Comparison of ENCODE assay signal across 8 cellular contexts in the genomic region with DNA sequence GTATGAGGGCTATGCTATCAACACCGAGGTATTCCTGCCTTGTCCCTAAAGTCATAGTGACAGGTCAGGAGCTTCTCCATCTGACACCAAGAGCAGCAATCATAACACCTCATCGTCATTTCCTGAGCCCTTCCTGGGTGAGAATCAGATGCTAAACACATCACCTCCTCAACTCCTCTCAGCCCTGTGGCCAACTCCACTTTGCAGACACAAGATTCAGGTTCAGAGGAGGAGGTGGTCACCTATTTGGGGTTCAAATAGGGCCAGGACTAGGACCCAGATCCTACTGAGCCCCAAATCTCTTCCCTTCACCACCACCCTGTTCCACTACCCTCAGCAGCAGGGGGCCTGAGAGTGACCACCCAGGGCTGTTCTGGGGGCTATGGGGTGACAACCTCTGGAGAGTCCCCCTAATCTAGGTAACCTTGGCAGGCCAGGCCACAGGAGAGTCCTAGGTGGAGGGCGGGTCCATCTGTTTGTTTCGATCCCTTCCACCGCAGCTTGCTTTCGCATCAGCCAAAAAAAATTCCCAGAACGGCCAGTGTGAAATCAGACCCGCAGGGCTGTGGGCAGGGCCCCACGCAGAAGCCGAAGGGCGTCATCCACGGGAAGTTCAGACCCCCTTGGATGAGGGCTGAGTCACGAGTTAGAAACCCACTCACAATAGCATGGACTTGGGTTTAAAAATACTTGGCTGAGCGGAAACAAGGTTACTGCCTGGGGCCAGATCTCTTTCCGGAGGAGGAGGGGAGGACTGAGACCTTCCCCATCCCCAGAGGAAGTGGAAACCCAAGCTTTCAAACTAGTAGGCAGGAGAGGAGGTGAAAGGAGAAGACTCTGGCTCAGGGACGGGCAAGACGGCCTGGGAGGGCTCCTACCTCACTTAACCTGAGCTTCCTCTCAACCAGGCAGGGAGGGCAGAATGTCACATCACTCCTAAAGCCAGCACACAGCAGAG. TPM values are rescaled to one million over a fixed set of nuclear protein-coding genes. Genes with fewer than 3 reads are reported as not detected.
DNase-seq lines count a peak whose midpoint lies in the region; ATAC-seq, FAIRE-seq and TF ChIP-seq lines count a peak whose summit lies in the region.

No MANE protein-coding gene starts in this region.

- DNase-seq in HL-60 (ENCODE audit: low read depth in 1 of 2, low spot score in 1 of 2) (peak; percentile 65 to 89), endothelial cell of umbilical vein (ENCODE audit: low read depth, low spot score) (peak; percentile 75), omental fat pad (ENCODE audit: low spot score) (no peak), NCI-H1105 (lab: John Stamatoyannopoulos, UW) (no peak), ACHN (no peak)
- peak; percentile 37 for DNase-seq in activated CD4-positive, alpha-beta T cell treated with anti-CD3 and anti-CD28 coated beads for 4 hours

- H3K27me3 ChIP-seq in HL-60 (ENCODE audit: insufficient read depth, poor library complexity, severe bottlenecking) = no peaks in the 10 kb centered on the region
- no peaks in the 10 kb centered on the region for H3K27me3 ChIP-seq in endothelial cell of umbilical vein (ENCODE audit: control insufficient read depth in 2 of 2, insufficient read depth in 2 of 2, low read length in 2 of 2)

- H3K27ac ChIP-seq in HL-60 (replicated peaks) = peak overlapping the region; percentile 82
- H3K27ac ChIP-seq in endothelial cell of umbilical vein (ENCODE audit: insufficient read depth, low read depth, low read length) = peak overlapping the region; percentile 59

- no peaks in the 10 kb centered on the region for H3K9me1 ChIP-seq in endothelial cell of umbilical vein (replicated peaks; ENCODE audit: control insufficient read depth, extremely low read depth, insufficient read depth, low read length)

- TF ChIP-seq POLR2A in endothelial cell of umbilical vein (IDR thresholded peaks at IDR 0.05; ENCODE audit: low read depth, low read length) = no peak

- H3K79me2 ChIP-seq in endothelial cell of umbilical vein (ENCODE audit: control insufficient read depth, insufficient read depth, low read length) = peaks cover 7% of the 10 kb centered on the region

- no peaks in the 10 kb centered on the region for H4K20me1 ChIP-seq in endothelial cell of umbilical vein (replicated peaks; ENCODE audit: control insufficient read depth, extremely low read depth, insufficient read depth, low read length)

- peak overlapping the region; percentile 61 for H2AFZ ChIP-seq in endothelial cell of umbilical vein (ENCODE audit: low read depth, low read length)

- H3K4me3 ChIP-seq in HL-60 (replicated peaks; ENCODE audit: insufficient read depth, low read length) (peak overlapping the region; percentile 15), endothelial cell of umbilical vein (replicated peaks in 1 of 3; ENCODE audit: insufficient read depth in 1 of 3, low read depth in 1 of 3, low read length in 3 of 3) (peak overlapping the region in 1 of 3 experiments; percentile 48)

- CTCF ChIA-PET in endothelial cell of umbilical vein (lab: Charles Lee) = interaction anchor here (1.0 to 1.9 kb wide), 7 partner anchors 9 to 72 kb away, joined by 3 to 9 read pairs (median 6); a partner anchor contains a TSS

- ATAC-seq in GM19351 (IDR thresholded peaks at IDR 0.05; ENCODE audit: unreplicated experiment) = peak; percentile 33
- peak; percentile 42 for ATAC-seq in omental fat pad (ENCODE audit: low FRiP score)
- no peak for ATAC-seq in GM18519 (IDR thresholded peaks at IDR 0.05; ENCODE audit: low FRiP score, unreplicated experiment)

- no peaks in the 10 kb centered on the region for H3K36me3 ChIP-seq in endothelial cell of umbilical vein (ENCODE audit: control insufficient read depth in 2 of 2, extremely low read depth in 1 of 2, insufficient read depth in 2 of 2, low read length in 2 of 2)

- BruUV-seq in endothelial cell of umbilical vein (replicated peaks; lab: Mats Ljungman, UMichigan) = TSS peak; percentile 26

- peak; percentile 95 for FAIRE-seq in endothelial cell of umbilical vein (lab: Jason Lieb, UNC)

- intact Hi-C loops in endothelial cell of umbilical vein (cut with micrococcal nuclease) = loop anchor here (1.0 kb wide), 1 partner anchor 23 kb away; no protein-coding TSS in a partner anchor

- POLR2A ChIA-PET in endothelial cell of umbilical vein (lab: Charles Lee) = interaction anchor here (0.6 kb wide), 2 partner anchors 23 kb away, joined by 3 to 6 read pairs; no protein-coding TSS in a partner anchor

- H3K9me3 ChIP-seq in endothelial cell of umbilical vein (replicated peaks; ENCODE audit: control insufficient read depth, insufficient read depth, low read length) = no peaks in the 10 kb centered on the region

- peak overlapping the region; percentile 33 for H3K9ac ChIP-seq in endothelial cell of umbilical vein (replicated peaks; ENCODE audit: extremely low read depth, insufficient read depth, low read length)

- H3K4me1 ChIP-seq in endothelial cell of umbilical vein (ENCODE audit: control insufficient read depth, extremely low read depth, insufficient read depth, low read length) = peaks cover 24% of the 10 kb centered on the region

- dilution Hi-C loops in endothelial cell of umbilical vein (cut with MboI; ENCODE audit: extremely low pct_ligation_motif_present, low sequenced_read_pairs) = no loop called here

- TF ChIP-seq CTCF in HL-60 (IDR thresholded peaks at IDR 0.05; ENCODE audit: insufficient read depth, low read length) = no peak
- no peak for TF ChIP-seq CTCF in endothelial cell of umbilical vein (IDR thresholded peaks at IDR 0.05; ENCODE audit: extremely low read depth in 1 of 2, insufficient read depth in 1 of 2, low read depth in 1 of 2, low read length in 2 of 2)
- no peak for TF ChIP-seq CTCF in omental fat pad (IDR thresholded peaks at IDR 0.05)

- in situ Hi-C loops in ACHN (cut with HindIII; ENCODE audit: low pct_ligation_motif_present, low pct_unique_long_range_greater_than_20kb, low sequenced_read_pairs) = no loop called here

- H3K4me2 ChIP-seq in endothelial cell of umbilical vein (ENCODE audit: insufficient read depth, low read length) = peak overlapping the region; percentile 75

TF ChIP-seq in endothelial cell of umbilical vein, 7 proteins besides CTCF, POLR2A, EP300 and RAD21:
- TF ChIP-seq GATA2 (IDR thresholded peaks at IDR 0.05; ENCODE audit: insufficient read depth, insufficient read length, low read depth, low read length) = no peak
- peak; percentile 74 for TF ChIP-seq FOS (IDR thresholded peaks at IDR 0.05; ENCODE audit: borderline replicate concordance, insufficient read depth, low read length)
- peak; percentile 77 for TF ChIP-seq POLR2AphosphoS5 (IDR thresholded peaks at IDR 0.05; ENCODE audit: insufficient read depth, low read depth, low read length)
- TF ChIP-seq JUN (IDR thresholded peaks at IDR 0.05; ENCODE audit: borderline replicate concordance, insufficient read depth, insufficient read length, low read depth) = peak; percentile 56

RNA-seq across cellular contexts. Expression of a gene that starts 8.7 kb away (rescaled TPM):
- total RNA-seq in endothelial cell of umbilical vein (47.2 and 57.9 TPM in 2 replicates), omental fat pad (100 to 1,000 TPM in 1 of 4 donors, 10 to 100 TPM in 3; 26.4 to 110 (median 52.4) TPM)
- 16.9 and 17.9 TPM in 2 replicates for polyA plus RNA-seq in endothelial cell of umbilical vein
- polyA plus RNA-seq in endothelial cell of umbilical vein (2011; cell fraction: cytosol; rRNA removed) = 11.2 and 12.3 TPM in 2 replicates
- polyA plus RNA-seq in endothelial cell of umbilical vein (2011; cell fraction: nucleus; rRNA removed) = 41.5 and 48.7 TPM in 2 replicates
- 19.2 and 19.5 TPM in 2 replicates for polyA plus RNA-seq in endothelial cell of umbilical vein (2012)
- 40.4 and 49.6 TPM in 2 replicates for polyA minus RNA-seq in endothelial cell of umbilical vein
- polyA minus RNA-seq in endothelial cell of umbilical vein (2011; cell fraction: cytosol; rRNA and poly(A)+ RNA removed) = 13.5 TPM
- polyA minus RNA-seq in endothelial cell of umbilical vein (2011; cell fraction: nucleus; rRNA and poly(A)+ RNA removed) = 42.8 and 54.3 TPM in 2 replicates

RNA-seq across cellular contexts. Expression of a gene that starts 14.7 kb away (rescaled TPM):
- total RNA-seq in endothelial cell of umbilical vein (not detected in 2 replicates), omental fat pad (not detected)
- polyA plus RNA-seq in endothelial cell of umbilical vein = not detected in 2 replicates
- polyA plus RNA-seq in endothelial cell of umbilical vein (2011; cell fraction: cytosol; rRNA removed) = not detected in 2 replicates
- polyA plus RNA-seq in endothelial cell of umbilical vein (2011; cell fraction: nucleus; rRNA removed) = not detected in 2 replicates
- polyA plus RNA-seq in endothelial cell of umbilical vein (2012) = not detected in 2 replicates
- polyA minus RNA-seq in endothelial cell of umbilical vein = not detected in 2 replicates
- polyA minus RNA-seq in endothelial cell of umbilical vein (2011; cell fraction: cytosol; rRNA and poly(A)+ RNA removed) = not detected
- polyA minus RNA-seq in endothelial cell of umbilical vein (2011; cell fraction: nucleus; rRNA and poly(A)+ RNA removed) = not detected in 2 replicates

Comparison
In these comparisons a context has a peak if more than half of its experiments do, and no peak if none do; other contexts are left out.
1. DNase-seq: peak in HL-60 (2 of 2), activated CD4-positive, alpha-beta T cell treated with anti-CD3 and anti-CD28 coated beads for 4 hours (2 of 2) and endothelial cell of umbilical vein (single experiment); none in omental fat pad (single experiment), NCI-H1105 (single experiment) and ACHN (single experiment).